ENCODE assay signal across 8 cellular contexts in genomic region chr3:58490860-58491501, GRCh38. TPM values are rescaled to one million over a fixed set of nuclear protein-coding genes. Genes with fewer than 3 reads are reported as not detected.
A peak's percentile ranks its signal among the peaks of the same experiment; 100 is the strongest.
DNase-seq lines count a peak whose midpoint lies in the region; ATAC-seq and TF ChIP-seq lines count a peak whose summit lies in the region.

No MANE protein-coding gene starts in this region.

- peaks cover 14% of the 10 kb centered on the region; the same call in 1 of the 2 replicates for H3K4me1 ChIP-seq in MM.1S (ENCODE audit: low read length)

- H3K9me3 ChIP-seq in MM.1S (replicated peaks; ENCODE audit: insufficient read depth, low read length): no peaks in the 10 kb centered on the region

- H3K4me3 Mint-ChIP-seq in naive thymus-derived CD8-positive, alpha-beta T cell: peak overlapping the region; percentile 68 to 91 (median 78)

- no peaks in the 10 kb centered on the region for H3F3A ChIP-seq in MM.1S (ENCODE audit: insufficient read depth, low read length)

- DNase-seq in Ammon's horn (ENCODE audit: low spot score) (peak; percentile 10), MM.1S (no peak), dorsolateral prefrontal cortex (peak in 2 of 10 donors; percentile 24 to 56), SW480 (ENCODE audit: low spot score) (no peak), NAMALWA (ENCODE audit: low spot score) (no peak), cerebellum (ENCODE audit: low spot score) (no peak), NCI-H1092 (lab: John Stamatoyannopoulos, UW) (no peak)
- DNase-seq in naive thymus-derived CD8-positive, alpha-beta T cell: peak in 2 of 10 donors; percentile 3 to 8

- H3K4me3 ChIP-seq in MM.1S (ENCODE audit: low read length) (peak overlapping the region; percentile 76), dorsolateral prefrontal cortex (peak overlapping the region; percentile 17 to 94 (median 63))

- H3K4me1 Mint-ChIP-seq in naive thymus-derived CD8-positive, alpha-beta T cell: peaks cover 26 to 56% (median 46%) of the 10 kb centered on the region in 4 donors

- POLR2A ChIA-PET in naive thymus-derived CD8-positive, alpha-beta T cell (lab: Charles Lee): interaction anchor here (0.8 to 3.5 kb wide), 6 partner anchors 9 to 184 kb away, joined by 3 to 33 read pairs (median 10); partner anchors contain the start of genes HTD2, PDHB, PXK and RPP14

- no peak for ATAC-seq in naive thymus-derived CD8-positive, alpha-beta T cell

- intact Hi-C loops in dorsolateral prefrontal cortex (cut with DNase I): loop anchor here (2.0 to 5.0 kb wide), 3 partner anchors 42 to 159 kb away; partner anchors contain the start of genes PDHB (in 2 of the 2) and PXK (in 1 of the 2)

- H3K27me3 ChIP-seq in MM.1S (replicated peaks; ENCODE audit: insufficient read depth, low read length) (peaks cover 12% of the 10 kb centered on the region), dorsolateral prefrontal cortex (no peaks in the 10 kb centered on the region)

- no peak for TF ChIP-seq CTCF in MM.1S (IDR thresholded peaks at IDR 0.05; ENCODE audit: low read length)
- no peak for TF ChIP-seq CTCF in dorsolateral prefrontal cortex (IDR thresholded peaks at IDR 0.05 in 54 of 56, conservative IDR thresholded peaks at IDR 0.05 in 2 of 56; ENCODE audit: low read depth in 1 of 56, partially characterized antibody in 56 of 56)

- no peaks in the 10 kb centered on the region for H3K27me3 Mint-ChIP-seq in naive thymus-derived CD8-positive, alpha-beta T cell

- H3K79me2 ChIP-seq in MM.1S (ENCODE audit: low read length): peaks cover 37% of the 10 kb centered on the region

- H3K9me3 Mint-ChIP-seq in naive thymus-derived CD8-positive, alpha-beta T cell: no peaks in the 10 kb centered on the region

- H3K36me3 ChIP-seq in MM.1S (replicated peaks; ENCODE audit: insufficient read depth, low read length): no peaks in the 10 kb centered on the region

- no peak overlapping the region for H3K27ac ChIP-seq in MM.1S (ENCODE audit: low read length)
- H3K27ac ChIP-seq in dorsolateral prefrontal cortex: peak overlapping the region in 58 of 59 donors; percentile 20 to 93 (median 84)

- no peaks in the 10 kb centered on the region for H3K36me3 Mint-ChIP-seq in naive thymus-derived CD8-positive, alpha-beta T cell

- no peaks in the 10 kb centered on the region for H4K20me1 ChIP-seq in MM.1S (ENCODE audit: insufficient read depth, low read length)

- H3K9ac ChIP-seq in MM.1S (ENCODE audit: low read length): peak overlapping the region; percentile 40; the same call in 1 of the 2 replicates

- peak overlapping the region; percentile 97 for H2AFZ ChIP-seq in MM.1S (ENCODE audit: low read length)

- peak overlapping the region; percentile 88 for H3K4me2 ChIP-seq in MM.1S (ENCODE audit: low read depth, low read length)

- H3K27ac Mint-ChIP-seq in naive thymus-derived CD8-positive, alpha-beta T cell: peak overlapping the region; percentile 73 to 95 (median 88)

- H3K9me2 ChIP-seq in MM.1S (replicated peaks; ENCODE audit: insufficient read depth, low read length): no peaks in the 10 kb centered on the region

RNA-seq across cellular contexts. Expression of gene KCTD6, which starts 0.9 kb away (rescaled TPM):
- total RNA-seq in dorsolateral prefrontal cortex (10 to 100 TPM; 21.0 to 44.7 (median 30.4) TPM), cerebellum (33.2 TPM)
- total RNA-seq in naive thymus-derived CD8-positive, alpha-beta T cell: 10 to 100 TPM in 1 of 2 experiments, 1 to 10 TPM in 1; 9.8 to 10.3 TPM
- 1 to 10 TPM; 5.5 to 8.8 (median 8.4) TPM for polyA plus RNA-seq in naive thymus-derived CD8-positive, alpha-beta T cell

RNA-seq across cellular contexts. Expression of gene ACOX2, which starts 46.0 kb away (rescaled TPM):
- total RNA-seq in dorsolateral prefrontal cortex: 10 to 100 TPM in 32 of 120 experiments, 1 to 10 TPM in 88; 2.1 to 21.2 (median 8.1) TPM
- total RNA-seq in naive thymus-derived CD8-positive, alpha-beta T cell: not detected
- polyA plus RNA-seq in naive thymus-derived CD8-positive, alpha-beta T cell: not detected
- total RNA-seq in cerebellum: 3.4 TPM

RNA-seq across cellular contexts. Expression of gene PDHB, which starts 57.3 kb away (rescaled TPM):
- total RNA-seq in dorsolateral prefrontal cortex: 10 to 100 TPM; 33.2 to 82.3 (median 62.6) TPM
- 10 to 100 TPM; 60.2 to 66.4 TPM for total RNA-seq in naive thymus-derived CD8-positive, alpha-beta T cell
- polyA plus RNA-seq in naive thymus-derived CD8-positive, alpha-beta T cell: 100 to 1,000 TPM in 1 of 3 donors, 10 to 100 TPM in 2; 92.2 to 120 (median 95.3) TPM
- 44.9 TPM for total RNA-seq in cerebellum
